ENCODE assay signal across 12 cellular contexts in genomic region chr21:37414292-37415253, GRCh38. TPM values are rescaled to one million over a fixed set of nuclear protein-coding genes. Genes with fewer than 3 reads are reported as not detected.
DNase-seq lines count a peak whose midpoint lies in the region; ATAC-seq and TF ChIP-seq lines count a peak whose summit lies in the region.
"Had no signal": no experiment of that assay in that cellular context is flagged by ENCODE, and none has a peak within 500 bp of the region (broad histone marks: within the 10 kb centered on the region; RNA-seq: fewer than 3 reads in every experiment).

No MANE protein-coding gene starts in this region.

- no peaks in the 10 kb centered on the region for H3K9me3 ChIP-seq in neutrophil
- no peaks in the 10 kb centered on the region for H3K9me3 ChIP-seq in PC-3 (ENCODE audit: low read length)
- H3K9me3 ChIP-seq: HAP-1 had no signal

- H3K79me2 ChIP-seq in GM23338 (replicated peaks; ENCODE audit: insufficient read depth) = peaks cover 100% of the 10 kb centered on the region
- H3K79me2 ChIP-seq in PC-3 (ENCODE audit: low read length) = peaks cover 99% of the 10 kb centered on the region

- peak overlapping the region; percentile 15; the same call in 1 of the 2 replicates for H3K27ac ChIP-seq in GM23338 (ENCODE audit: low read depth)
- peak overlapping the region; percentile 69 for H3K27ac ChIP-seq in neutrophil
- H3K27ac ChIP-seq in foreskin keratinocyte = no peak overlapping the region
- no peak overlapping the region for H3K27ac ChIP-seq in PC-3 (ENCODE audit: low read length)

- no peak overlapping the region for H3K4me2 ChIP-seq in GM23338
- no peak overlapping the region for H3K4me2 ChIP-seq in PC-3 (ENCODE audit: low read length)

- H4K20me1 ChIP-seq in GM23338 (replicated peaks; ENCODE audit: insufficient read depth) = peaks cover 75% of the 10 kb centered on the region
- peaks cover 65% of the 10 kb centered on the region for H4K20me1 ChIP-seq in PC-3 (ENCODE audit: low read length)

- peaks cover 83% of the 10 kb centered on the region for H3K4me1 Mint-ChIP-seq in activated CD4-positive, alpha-beta memory T cell treated with anti-CD3 and anti-CD28 coated beads for 36 hours (ENCODE audit: low read depth)
- H3K4me1 Mint-ChIP-seq in activated CD4-positive, alpha-beta memory T cell treated with anti-CD3 and anti-CD28 coated beads, Interleukin-2, amount 10 ng/mL, durations not matched to agents 7 days and 5 days = peaks cover 67% of the 10 kb centered on the region
- H3K4me1 Mint-ChIP-seq in GM23338 = peaks cover 54% of the 10 kb centered on the region
- H3K4me1 Mint-ChIP-seq in activated T-helper 17 cell treated with anti-CD3 and anti-CD28 coated beads, Interleukin-2, amount 50 U/mL, for 72 hours = peaks cover 51% of the 10 kb centered on the region

- no peak for DNase-seq in activated CD4-positive, alpha-beta memory T cell treated with anti-CD3 and anti-CD28 coated beads for 36 hours
- no peak for DNase-seq in activated CD4-positive, alpha-beta memory T cell treated with anti-CD3 and anti-CD28 coated beads, Interleukin-2, amount 10 ng/mL, durations not matched to agents 7 days and 5 days
- no peak for DNase-seq in GM23338 (ENCODE audit: low spot score)
- no peak for DNase-seq in foreskin keratinocyte
- no peak for DNase-seq in NCI-H748 treated with DMSO at 0.1 percent for 48 hours (lab: John Stamatoyannopoulos, UW)
- DNase-seq in PC-3 = no peak
- DNase-seq: islet precursor cell, NCI-H2081, NCI-H774 had no signal

- POLR2A ChIA-PET in activated CD4-positive, alpha-beta memory T cell treated with anti-CD3 and anti-CD28 coated beads for 36 hours (lab: Charles Lee) = no interaction called here
- POLR2A ChIA-PET in activated CD4-positive, alpha-beta memory T cell treated with anti-CD3 and anti-CD28 coated beads, Interleukin-2, amount 10 ng/mL, durations not matched to agents 7 days and 5 days (lab: Charles Lee) = interaction anchor here (1.0 kb wide), 1 partner anchor 13 kb away, joined by 3 read pairs; no protein-coding TSS in a partner anchor
- POLR2A ChIA-PET in PC-3 (lab: Charles Lee; ENCODE audit: unreplicated experiment) = no interaction called here

- H3K4me1 ChIP-seq in GM23338 (ENCODE audit: insufficient read depth) (peaks cover 50% of the 10 kb centered on the region), neutrophil (ENCODE audit: control insufficient read depth in 1 of 2, insufficient read depth in 1 of 2, low read depth in 1 of 2, low read length in 1 of 2) (peaks cover 15 to 33% of the 10 kb centered on the region in 2 experiments), foreskin keratinocyte (peaks cover 9% of the 10 kb centered on the region), PC-3 (ENCODE audit: insufficient read depth, low read length) (no peaks in the 10 kb centered on the region)

- H3F3A ChIP-seq in GM23338 (replicated peaks; ENCODE audit: low read depth) (no peaks in the 10 kb centered on the region), PC-3 (ENCODE audit: low read length, unreplicated experiment) (no peaks in the 10 kb centered on the region)

- CTCF ChIA-PET in activated CD4-positive, alpha-beta memory T cell treated with anti-CD3 and anti-CD28 coated beads for 36 hours (lab: Charles Lee) = no interaction called here
- CTCF ChIA-PET in activated CD4-positive, alpha-beta memory T cell treated with anti-CD3 and anti-CD28 coated beads, Interleukin-2, amount 10 ng/mL, durations not matched to agents 7 days and 5 days (lab: Charles Lee) = no interaction called here
- CTCF ChIA-PET in PC-3 (lab: Charles Lee) = no interaction called here

- H3K27me3 ChIP-seq in GM23338 (ENCODE audit: insufficient read depth) = no peaks in the 10 kb centered on the region
- no peaks in the 10 kb centered on the region for H3K27me3 ChIP-seq in neutrophil
- no peaks in the 10 kb centered on the region for H3K27me3 ChIP-seq in foreskin keratinocyte
- no peaks in the 10 kb centered on the region for H3K27me3 ChIP-seq in PC-3 (ENCODE audit: low read length)

- intact Hi-C loops in activated CD4-positive, alpha-beta memory T cell treated with anti-CD3 and anti-CD28 coated beads for 36 hours (cut with micrococcal nuclease) = loop anchor here (5.0 kb wide), 1 partner anchor 43 kb away; no protein-coding TSS in a partner anchor
- intact Hi-C loops in PC-3 (cut with micrococcal nuclease) = no loop called here

- H3K4me3 ChIP-seq in GM23338 (no peak overlapping the region), neutrophil (ENCODE audit: low read depth in 1 of 2, low read length in 1 of 2) (no peak overlapping the region), PC-3 (ENCODE audit: low read length) (no peak overlapping the region)
- H3K4me3 ChIP-seq: HAP-1 had no signal

- peaks cover 3% of the 10 kb centered on the region for H3K36me3 Mint-ChIP-seq in activated CD4-positive, alpha-beta memory T cell treated with anti-CD3 and anti-CD28 coated beads for 36 hours
- H3K36me3 Mint-ChIP-seq in activated CD4-positive, alpha-beta memory T cell treated with anti-CD3 and anti-CD28 coated beads, Interleukin-2, amount 10 ng/mL, durations not matched to agents 7 days and 5 days (ENCODE audit: low read depth) = peaks cover 12% of the 10 kb centered on the region
- peaks cover 3% of the 10 kb centered on the region; the same call in 1 of the 3 replicates for H3K36me3 Mint-ChIP-seq in GM23338 (ENCODE audit: low read depth)
- H3K36me3 Mint-ChIP-seq in activated T-helper 17 cell treated with anti-CD3 and anti-CD28 coated beads, Interleukin-2, amount 50 U/mL, for 72 hours (ENCODE audit: low read depth) = peaks cover 9% of the 10 kb centered on the region

- H3K36me3 ChIP-seq in GM23338 (ENCODE audit: insufficient read depth) = no peaks in the 10 kb centered on the region
- H3K36me3 ChIP-seq in neutrophil = peaks cover 3% of the 10 kb centered on the region
- peaks cover 3% of the 10 kb centered on the region; the same call in 1 of the 2 replicates for H3K36me3 ChIP-seq in PC-3 (ENCODE audit: low read depth, low read length)
- H3K36me3 ChIP-seq: HAP-1 had no signal

- H3K9me2 ChIP-seq in GM23338 (ENCODE audit: insufficient read depth) (no peaks in the 10 kb centered on the region), PC-3 (replicated peaks; ENCODE audit: low read length) (no peaks in the 10 kb centered on the region)

- TF ChIP-seq CTCF in GM23338 (conservative IDR thresholded peaks at IDR 0.05; ENCODE audit: low read depth in 2 of 2) (no peak), neutrophil (IDR thresholded peaks at IDR 0.05) (no peak), foreskin keratinocyte (conservative IDR thresholded peaks at IDR 0.05) (no peak), PC-3 (conservative IDR thresholded peaks at IDR 0.05; ENCODE audit: low read depth, low read length) (no peak)

- H3K4me3 Mint-ChIP-seq in activated CD4-positive, alpha-beta memory T cell treated with anti-CD3 and anti-CD28 coated beads for 36 hours = no peak overlapping the region
- H3K4me3 Mint-ChIP-seq in activated CD4-positive, alpha-beta memory T cell treated with anti-CD3 and anti-CD28 coated beads, Interleukin-2, amount 10 ng/mL, durations not matched to agents 7 days and 5 days = no peak overlapping the region
- no peak overlapping the region for H3K4me3 Mint-ChIP-seq in GM23338
- H3K4me3 Mint-ChIP-seq in activated T-helper 17 cell treated with anti-CD3 and anti-CD28 coated beads, Interleukin-2, amount 50 U/mL, for 72 hours = peak overlapping the region; percentile 14

- H2AFZ ChIP-seq in GM23338 (no peak overlapping the region), PC-3 (ENCODE audit: low read length) (no peak overlapping the region)

- H3K27ac Mint-ChIP-seq in activated CD4-positive, alpha-beta memory T cell treated with anti-CD3 and anti-CD28 coated beads for 36 hours = peak overlapping the region; percentile 28
- H3K27ac Mint-ChIP-seq in activated CD4-positive, alpha-beta memory T cell treated with anti-CD3 and anti-CD28 coated beads, Interleukin-2, amount 10 ng/mL, durations not matched to agents 7 days and 5 days = no peak overlapping the region
- no peak overlapping the region; the same call in 1 of the 2 replicates for H3K27ac Mint-ChIP-seq in GM23338
- no peak overlapping the region for H3K27ac Mint-ChIP-seq in activated T-helper 17 cell treated with anti-CD3 and anti-CD28 coated beads, Interleukin-2, amount 50 U/mL, for 72 hours

- no peak overlapping the region for H3K9ac ChIP-seq in PC-3 (ENCODE audit: low read length)

- ATAC-seq in GM23338 (no peak), foreskin keratinocyte (no peak), PC-3 (no peak)
- peak; percentile 57 for ATAC-seq in activated T-helper 17 cell treated with anti-CD3 and anti-CD28 coated beads, Interleukin-2, amount 50 U/mL, for 72 hours (replicated peaks)

- no peaks in the 10 kb centered on the region for H3K27me3 Mint-ChIP-seq in activated CD4-positive, alpha-beta memory T cell treated with anti-CD3 and anti-CD28 coated beads for 36 hours
- H3K27me3 Mint-ChIP-seq in activated CD4-positive, alpha-beta memory T cell treated with anti-CD3 and anti-CD28 coated beads, Interleukin-2, amount 10 ng/mL, durations not matched to agents 7 days and 5 days = no peaks in the 10 kb centered on the region
- H3K27me3 Mint-ChIP-seq in GM23338 (ENCODE audit: insufficient read depth, low read depth, poor library complexity) = peaks cover 2% of the 10 kb centered on the region
- no peaks in the 10 kb centered on the region for H3K27me3 Mint-ChIP-seq in activated T-helper 17 cell treated with anti-CD3 and anti-CD28 coated beads, Interleukin-2, amount 50 U/mL, for 72 hours

- H3K9me3 Mint-ChIP-seq in activated CD4-positive, alpha-beta memory T cell treated with anti-CD3 and anti-CD28 coated beads for 36 hours = no peaks in the 10 kb centered on the region
- no peaks in the 10 kb centered on the region for H3K9me3 Mint-ChIP-seq in activated CD4-positive, alpha-beta memory T cell treated with anti-CD3 and anti-CD28 coated beads, Interleukin-2, amount 10 ng/mL, durations not matched to agents 7 days and 5 days
- H3K9me3 Mint-ChIP-seq in GM23338 = no peaks in the 10 kb centered on the region
- H3K9me3 Mint-ChIP-seq in activated T-helper 17 cell treated with anti-CD3 and anti-CD28 coated beads, Interleukin-2, amount 50 U/mL, for 72 hours = no peaks in the 10 kb centered on the region

- BruUV-seq in PC-3 (replicated peaks; lab: Mats Ljungman, UMichigan) = no TSS peak

TF ChIP-seq in GM23338, 12 proteins besides CTCF, POLR2A, EP300 and RAD21:
- TF ChIP-seq JUNB (IDR thresholded peaks at IDR 0.05; ENCODE audit: unreplicated experiment) = no peak
- no peak for TF ChIP-seq ZNF114 (CRISPR knock-in tag; IDR thresholded peaks at IDR 0.05)
TF ChIP-seq in GM23338: peak in this region for 0.

RNA-seq across cellular contexts. Expression of gene DYRK1A, which starts 48.0 kb away (rescaled TPM):
- total RNA-seq in activated CD4-positive, alpha-beta memory T cell treated with anti-CD3 and anti-CD28 coated beads for 36 hours = 10 to 100 TPM; 47.6 to 51.1 TPM
- total RNA-seq in activated CD4-positive, alpha-beta memory T cell treated with anti-CD3 and anti-CD28 coated beads, Interleukin-2, amount 10 ng/mL, durations not matched to agents 7 days and 5 days = 10 to 100 TPM; 73.6 to 74.1 TPM
- total RNA-seq in GM23338 (2014; rRNA removed; shearing (Covaris generic)) = 82.9 and 84.7 TPM in 2 replicates
- polyA plus RNA-seq in GM23338 (2016; fragmentation: Nextera tagmentation; extraction: Ambion mirVana) = 10.3 and 11.0 TPM in 2 replicates
- total RNA-seq in activated T-helper 17 cell treated with anti-CD3 and anti-CD28 coated beads, Interleukin-2, amount 50 U/mL, for 72 hours = 10 to 100 TPM; 55.6 to 59.9 TPM
- 29.0 and 30.1 TPM in 2 replicates for total RNA-seq in foreskin keratinocyte
- 4.9 and 5.5 TPM in 2 replicates for polyA plus RNA-seq in foreskin keratinocyte
- 48.7 and 59.1 TPM in 2 replicates for total RNA-seq in PC-3 (2014; rRNA removed)

Comparison
In these comparisons a context has a peak if more than half of its experiments do, and no peak if none do; other contexts are left out.
1. H3K27ac ChIP-seq: peak in GM23338 (single experiment) and neutrophil (single experiment); none in foreskin keratinocyte (single experiment) and PC-3 (single experiment).